In genomic region chr1:184605941-184606340, GRCh38 we compare ENCODE assay signal across 11 cellular contexts.
"Had no signal": no experiment of that assay in that cellular context is flagged by ENCODE, and none has a peak within 500 bp of the region (broad histone marks: within the 10 kb centered on the region; RNA-seq: fewer than 3 reads in every experiment).

No MANE protein-coding gene starts in this region.

- H3K4me1 ChIP-seq: parathyroid adenoma, right lobe of liver had no signal

- H3K36me3 ChIP-seq: right lobe of liver, upper lobe of right lung had no signal

- H2AFZ ChIP-seq: parathyroid adenoma had no signal

- H3K27me3 ChIP-seq: heart left ventricle, right lobe of liver, upper lobe of right lung had no signal

- H3K9me3 ChIP-seq: heart left ventricle, right lobe of liver, upper lobe of right lung had no signal

- DNase-seq: activated T-cell treated with anti-CD3 and anti-CD28 coated beads, Interleukin-2, amount 50 U/mL, for 1 hour; amniotic stem cell; heart left ventricle; naive B cell; right lobe of liver; stimulated activated CD4-positive, alpha-beta T cell treated with anti-CD3 and anti-CD28 coated beads, Interleukin-2, amount 100 ng/mL, for 24 hours; stimulated activated naive B cell treated with anti-CD40 and anti-IgM and Interleukin-4, amounts not matched to agents 10 μg/mL and 1 μg/mL and 100 μg/mL, for 72 hours; substantia nigra; T-helper 2 cell; upper lobe of right lung had no signal

- H3K27ac ChIP-seq: parathyroid adenoma, right lobe of liver, upper lobe of right lung had no signal

- H3K4me3 ChIP-seq: heart left ventricle, right lobe of liver, upper lobe of right lung had no signal

- H3K9ac ChIP-seq: parathyroid adenoma had no signal

- ATAC-seq: heart left ventricle; right lobe of liver; stimulated activated naive B cell treated with anti-CD40 and anti-IgM and Interleukin-4, amounts not matched to agents 10 μg/mL and 1 μg/mL and 100 μg/mL, for 72 hours had no signal
